30 cellular contexts compared by ENCODE assay signal in the genomic region with DNA sequence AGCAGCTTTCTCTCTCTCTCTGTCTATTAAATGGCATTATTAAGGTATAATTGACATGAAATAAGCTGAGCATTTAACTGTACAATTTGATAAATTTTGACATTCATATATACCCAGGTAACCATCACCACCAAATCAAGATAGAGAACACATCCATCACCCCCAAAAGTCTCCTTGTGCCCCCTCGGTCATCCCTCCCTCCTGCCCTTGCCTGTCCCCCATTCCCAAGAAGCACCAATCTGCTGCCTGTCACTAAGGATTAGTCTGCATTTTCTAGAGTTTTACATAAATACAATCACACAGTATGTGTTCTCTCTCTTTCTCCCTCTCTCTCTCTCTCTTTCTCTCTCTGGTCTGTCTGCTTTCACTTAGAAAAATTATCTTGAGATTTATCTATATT.
"Had no signal": no experiment of that assay in that cellular context is flagged by ENCODE, and none has a peak within 500 bp of the region (broad histone marks: within the 10 kb centered on the region; RNA-seq: fewer than 3 reads in every experiment).

No MANE protein-coding gene starts in this region.

- H3K27ac ChIP-seq: ovary, parathyroid adenoma, psoas muscle, right lobe of liver, sigmoid colon, suprapubic skin, testis, tibial artery, transverse colon, upper lobe of right lung, uterus had no signal

- H3K4me1 Mint-ChIP-seq: naive thymus-derived CD8-positive, alpha-beta T cell; stimulated activated effector memory CD8-positive, alpha-beta T cell treated with anti-CD3 and anti-CD28 coated beads, Interleukin-12 subunit alpha, Interleukin-12 subunit beta, amount 100 ng/mL, for 72 hours; stimulated activated naive CD8-positive, alpha-beta T cell treated with anti-CD3 and anti-CD28 coated beads, Interleukin-15, amount 100 ng/mL, for 72 hours had no signal

- H3K79me2 ChIP-seq: parathyroid adenoma had no signal

- H3K9me3 ChIP-seq: ovary, psoas muscle, right lobe of liver, sigmoid colon, suprapubic skin, testis, tibial artery, transverse colon, upper lobe of right lung, uterus had no signal

- ATAC-seq: naive thymus-derived CD8-positive, alpha-beta T cell; natural killer cell treated with Interleukin-12 subunit alpha and Interleukin-12 subunit beta and Interleukin-15 and Interleukin-18, amount 100 ng/mL, for 72 hours; psoas muscle; right cardiac atrium; right lobe of liver; stimulated activated effector memory CD8-positive, alpha-beta T cell treated with anti-CD3 and anti-CD28 coated beads, Interleukin-12 subunit alpha, Interleukin-12 subunit beta, amount 100 ng/mL, for 72 hours; stimulated activated naive CD8-positive, alpha-beta T cell treated with anti-CD3 and anti-CD28 coated beads, Interleukin-15, amount 100 ng/mL, for 72 hours; stimulated activated naive CD8-positive, alpha-beta T cell treated with anti-CD3 and anti-CD28 coated beads, Interleukin-15, Interleukin-2, amounts not matched to agents 100 U/mL and 50 U/mL, for 24 hours; upper lobe of right lung had no signal

- H3K36me3 Mint-ChIP-seq: stimulated activated effector memory CD8-positive, alpha-beta T cell treated with anti-CD3 and anti-CD28 coated beads, Interleukin-12 subunit alpha, Interleukin-12 subunit beta, amount 100 ng/mL, for 72 hours had no signal

- H3K27me3 Mint-ChIP-seq: stimulated activated naive CD8-positive, alpha-beta T cell treated with anti-CD3 and anti-CD28 coated beads, Interleukin-15, amount 100 ng/mL, for 72 hours had no signal

- H3K27me3 ChIP-seq: ovary, right lobe of liver, sigmoid colon, suprapubic skin, testis, transverse colon, upper lobe of right lung, uterus had no signal

- H3K9me3 Mint-ChIP-seq: natural killer cell treated with Interleukin-12 subunit alpha and Interleukin-12 subunit beta and Interleukin-15 and Interleukin-18, amount 100 ng/mL, for 72 hours had no signal

- H3K36me3 ChIP-seq: ovary, right lobe of liver, sigmoid colon, suprapubic skin, tibial artery, transverse colon, upper lobe of right lung, uterus had no signal

- H3K4me3 Mint-ChIP-seq: naive thymus-derived CD8-positive, alpha-beta T cell; natural killer cell treated with Interleukin-12 subunit alpha and Interleukin-12 subunit beta and Interleukin-15 and Interleukin-18, amount 100 ng/mL, for 72 hours; nephron progenitor cell; neural crest cell; stimulated activated effector memory CD8-positive, alpha-beta T cell treated with anti-CD3 and anti-CD28 coated beads, Interleukin-12 subunit alpha, Interleukin-12 subunit beta, amount 100 ng/mL, for 72 hours; stimulated activated naive CD8-positive, alpha-beta T cell treated with anti-CD3 and anti-CD28 coated beads, Interleukin-15, amount 100 ng/mL, for 72 hours; type B pancreatic cell had no signal

- DNase-seq: naive thymus-derived CD8-positive, alpha-beta T cell; nephron progenitor cell; occipital lobe; ovary; posterior cingulate gyrus; psoas muscle; right cardiac atrium; right lobe of liver; sigmoid colon; small intestine; stimulated activated CD4-positive, alpha-beta T cell treated with anti-CD3 and anti-CD28 coated beads, Interleukin-15, amount 100 ng/mL, for 24 hours; stimulated activated CD4-positive, alpha-beta T cell treated with anti-CD3 and anti-CD28 coated beads, Interleukin-2, amount 100 ng/mL, for 24 hours; stimulated activated CD4-positive, alpha-beta T cell treated with anti-CD3 and anti-CD28 coated beads, Interleukin-2, amount 100 ng/mL, for 48 hours; stimulated activated CD4-positive, alpha-beta T cell treated with anti-CD3 and anti-CD28 coated beads, Interleukin-4, amount 100 ng/mL, for 24 hours; stimulated activated naive CD4-positive, alpha-beta T cell; stimulated activated naive CD8-positive, alpha-beta T cell treated with anti-CD3 and anti-CD28 coated beads, Interleukin-15, amount 100 ng/mL, for 72 hours; stimulated activated naive CD8-positive, alpha-beta T cell treated with anti-CD3 and anti-CD28 coated beads, Interleukin-15, Interleukin-2, amounts not matched to agents 100 U/mL and 50 U/mL, for 24 hours; substantia nigra; testis; tibial artery; transverse colon; upper lobe of right lung; uterus had no signal

- H2AFZ ChIP-seq: parathyroid adenoma had no signal

- H3K4me3 ChIP-seq: ovary, psoas muscle, right lobe of liver, sigmoid colon, suprapubic skin, testis, tibial artery, transverse colon, upper lobe of right lung, uterus had no signal

- H3K4me1 ChIP-seq: parathyroid adenoma, psoas muscle, right lobe of liver, sigmoid colon, testis, tibial artery, transverse colon, upper lobe of right lung, uterus had no signal

- H3K27ac Mint-ChIP-seq: naive thymus-derived CD8-positive, alpha-beta T cell; natural killer cell treated with Interleukin-12 subunit alpha and Interleukin-12 subunit beta and Interleukin-15 and Interleukin-18, amount 100 ng/mL, for 72 hours; nephron progenitor cell; progenitor cell of endocrine pancreas; stimulated activated effector memory CD8-positive, alpha-beta T cell treated with anti-CD3 and anti-CD28 coated beads, Interleukin-12 subunit alpha, Interleukin-12 subunit beta, amount 100 ng/mL, for 72 hours; type B pancreatic cell had no signal

- H3K9ac ChIP-seq: parathyroid adenoma had no signal
